1 cellular context compared by ENCODE assay signal in genomic region chr10:129534826-129535225, GRCh38.
TF ChIP-seq lines count a peak whose summit lies in the region.

No MANE protein-coding gene starts in this region.

TF ChIP-seq in H1, 55 proteins besides CTCF, POLR2A, EP300 and RAD21:
- TF ChIP-seq POU5F1 (IDR thresholded peaks at IDR 0.05; ENCODE audit: low read depth, low read length) (no peak), ASH2L (IDR thresholded peaks at IDR 0.05; ENCODE audit: low read length) (no peak)
